ENCODE assay signal across 11 cellular contexts in genomic region chr10:110192552-110192951, GRCh38. TPM values are rescaled to one million over a fixed set of nuclear protein-coding genes. Genes with fewer than 3 reads are reported as not detected.
DNase-seq lines count a peak whose midpoint lies in the region; ATAC-seq and TF ChIP-seq lines count a peak whose summit lies in the region.
"Had no signal": no experiment of that assay in that cellular context is flagged by ENCODE, and none has a peak within 500 bp of the region (broad histone marks: within the 10 kb centered on the region; RNA-seq: fewer than 3 reads in every experiment).

No MANE protein-coding gene starts in this region.

- H3K27me3 ChIP-seq in mammary epithelial cell (ENCODE audit: insufficient read depth, low read length) = peaks cover 2% of the 10 kb centered on the region

- H3K4me1 ChIP-seq in mammary epithelial cell (ENCODE audit: insufficient read depth, low read length) = peaks cover 8% of the 10 kb centered on the region

- 61% methylated on average over 4 of the region's 4 CpGs for WGBS in mammary epithelial cell (ENCODE audit: low coverage, missing lambda C conversion rate)

- peaks cover 2% of the 10 kb centered on the region for H3K9me3 Mint-ChIP-seq in activated CD8-positive, alpha-beta T cell treated with anti-CD3 and anti-CD28 coated beads for 36 hours
- no peaks in the 10 kb centered on the region for H3K9me3 Mint-ChIP-seq in activated CD8-positive, alpha-beta T cell treated with anti-CD3 and anti-CD28 coated beads, Interleukin-2, amount 10 ng/mL, durations not matched to agents 7 days and 5 days (ENCODE audit: insufficient read depth)
- H3K9me3 Mint-ChIP-seq in stimulated activated memory B cell treated with anti-CD40 and anti-IgM and Interleukin-4, amounts not matched to agents 10 μg/mL and 1 μg/mL and 100 μg/mL, for 72 hours = peaks cover 11% of the 10 kb centered on the region

- no peak overlapping the region for H3K27ac ChIP-seq in mammary epithelial cell (ENCODE audit: insufficient read depth, low read depth, low read length)
- no peak overlapping the region for H3K27ac ChIP-seq in coronary artery
- H3K27ac ChIP-seq: skin epidermis had no signal

- DNase-seq in activated CD8-positive, alpha-beta T cell treated with anti-CD3 and anti-CD28 coated beads for 36 hours = peak; percentile 69
- no peak for DNase-seq in activated CD8-positive, alpha-beta T cell treated with anti-CD3 and anti-CD28 coated beads, Interleukin-2, amount 10 ng/mL, durations not matched to agents 7 days and 5 days
- DNase-seq in SW480 (ENCODE audit: low spot score) (peak; percentile 11), mammary epithelial cell (no peak), NCI-H1417 (lab: John Stamatoyannopoulos, UW) (no peak), coronary artery (ENCODE audit: low spot score) (no peak)
- DNase-seq: NCI-H2081 treated with DMSO at 0.1 percent for 48 hours, T-helper 1 cell had no signal

- TF ChIP-seq CTCF in activated CD8-positive, alpha-beta T cell treated with anti-CD3 and anti-CD28 coated beads for 36 hours (IDR thresholded peaks at IDR 0.05) = no peak
- TF ChIP-seq CTCF in mammary epithelial cell (conservative IDR thresholded peaks at IDR 0.05 in 1 of 2, IDR thresholded peaks at IDR 0.05 in 1 of 2; ENCODE audit: extremely low read depth in 1 of 2, insufficient read depth in 1 of 2, low read depth in 1 of 2, low read length in 2 of 2) (no peak), coronary artery (IDR thresholded peaks at IDR 0.05) (no peak)

- H3K4me2 ChIP-seq in mammary epithelial cell (ENCODE audit: insufficient read depth, low read depth, low read length) = no peak overlapping the region

- H4K20me1 ChIP-seq in mammary epithelial cell (ENCODE audit: insufficient read depth, low read length) = no peaks in the 10 kb centered on the region

- in situ Hi-C loops in mammary epithelial cell (cut with MboI; ENCODE audit: low sequenced_read_pairs in 2 of 2) = no loop called here

- no peaks in the 10 kb centered on the region for H3K36me3 Mint-ChIP-seq in activated CD8-positive, alpha-beta T cell treated with anti-CD3 and anti-CD28 coated beads for 36 hours (ENCODE audit: low read depth)
- H3K36me3 Mint-ChIP-seq in activated CD8-positive, alpha-beta T cell treated with anti-CD3 and anti-CD28 coated beads, Interleukin-2, amount 10 ng/mL, durations not matched to agents 7 days and 5 days (ENCODE audit: low read depth) = peaks cover 2% of the 10 kb centered on the region
- H3K36me3 Mint-ChIP-seq in stimulated activated memory B cell treated with anti-CD40 and anti-IgM and Interleukin-4, amounts not matched to agents 10 μg/mL and 1 μg/mL and 100 μg/mL, for 72 hours = peaks cover 6% of the 10 kb centered on the region

- H2AFZ ChIP-seq in mammary epithelial cell (ENCODE audit: low read depth, low read length) = no peak overlapping the region

- H3K79me2 ChIP-seq in mammary epithelial cell (ENCODE audit: insufficient read depth, low read length) = no peaks in the 10 kb centered on the region

- POLR2A ChIA-PET in activated CD8-positive, alpha-beta T cell treated with anti-CD3 and anti-CD28 coated beads for 36 hours (lab: Charles Lee) = no interaction called here
- POLR2A ChIA-PET in activated CD8-positive, alpha-beta T cell treated with anti-CD3 and anti-CD28 coated beads, Interleukin-2, amount 10 ng/mL, durations not matched to agents 7 days and 5 days (lab: Charles Lee) = no interaction called here

- H3K4me3 ChIP-seq in mammary epithelial cell (replicated peaks in 1 of 3; ENCODE audit: insufficient read depth in 1 of 3, low read depth in 2 of 3, low read length in 3 of 3) (no peak overlapping the region), coronary artery (no peak overlapping the region)
- H3K4me3 ChIP-seq: skin epidermis had no signal

- dilution Hi-C loops in mammary epithelial cell (cut with HindIII; ENCODE audit: low sequenced_read_pairs) = no loop called here

- no peak overlapping the region for H3K4me3 Mint-ChIP-seq in activated CD8-positive, alpha-beta T cell treated with anti-CD3 and anti-CD28 coated beads for 36 hours
- no peak overlapping the region for H3K4me3 Mint-ChIP-seq in activated CD8-positive, alpha-beta T cell treated with anti-CD3 and anti-CD28 coated beads, Interleukin-2, amount 10 ng/mL, durations not matched to agents 7 days and 5 days
- H3K4me3 Mint-ChIP-seq in stimulated activated memory B cell treated with anti-CD40 and anti-IgM and Interleukin-4, amounts not matched to agents 10 μg/mL and 1 μg/mL and 100 μg/mL, for 72 hours = no peak overlapping the region

- no peaks in the 10 kb centered on the region for H3K36me3 ChIP-seq in mammary epithelial cell (ENCODE audit: insufficient read depth, low read length)

- H3K9ac ChIP-seq in mammary epithelial cell (ENCODE audit: insufficient read depth, low read length) = no peak overlapping the region

- H3K27ac Mint-ChIP-seq in activated CD8-positive, alpha-beta T cell treated with anti-CD3 and anti-CD28 coated beads for 36 hours = no peak overlapping the region
- no peak overlapping the region for H3K27ac Mint-ChIP-seq in activated CD8-positive, alpha-beta T cell treated with anti-CD3 and anti-CD28 coated beads, Interleukin-2, amount 10 ng/mL, durations not matched to agents 7 days and 5 days
- no peak overlapping the region for H3K27ac Mint-ChIP-seq in stimulated activated memory B cell treated with anti-CD40 and anti-IgM and Interleukin-4, amounts not matched to agents 10 μg/mL and 1 μg/mL and 100 μg/mL, for 72 hours

- peaks cover 37% of the 10 kb centered on the region for H3K27me3 Mint-ChIP-seq in activated CD8-positive, alpha-beta T cell treated with anti-CD3 and anti-CD28 coated beads for 36 hours
- peaks cover 49% of the 10 kb centered on the region for H3K27me3 Mint-ChIP-seq in activated CD8-positive, alpha-beta T cell treated with anti-CD3 and anti-CD28 coated beads, Interleukin-2, amount 10 ng/mL, durations not matched to agents 7 days and 5 days (ENCODE audit: low read depth)
- H3K27me3 Mint-ChIP-seq in stimulated activated memory B cell treated with anti-CD40 and anti-IgM and Interleukin-4, amounts not matched to agents 10 μg/mL and 1 μg/mL and 100 μg/mL, for 72 hours = peaks cover 66% of the 10 kb centered on the region

- no peaks in the 10 kb centered on the region for H3K9me3 ChIP-seq in mammary epithelial cell (replicated peaks; ENCODE audit: insufficient read depth, low read length)

- BruUV-seq in mammary epithelial cell (replicated peaks; lab: Mats Ljungman, UMichigan) = no TSS peak

- CTCF ChIA-PET in activated CD8-positive, alpha-beta T cell treated with anti-CD3 and anti-CD28 coated beads for 36 hours (lab: Charles Lee) = interaction anchor here (1.0 kb wide), 1 partner anchor 308 kb away, joined by 4 read pairs; no protein-coding TSS in a partner anchor
- CTCF ChIA-PET in activated CD8-positive, alpha-beta T cell treated with anti-CD3 and anti-CD28 coated beads, Interleukin-2, amount 10 ng/mL, durations not matched to agents 7 days and 5 days (lab: Charles Lee) = no interaction called here
- CTCF ChIA-PET in mammary epithelial cell (lab: Charles Lee; ENCODE audit: low non-redundant PET) = no interaction called here

- ATAC-seq in activated CD8-positive, alpha-beta T cell treated with anti-CD3 and anti-CD28 coated beads for 36 hours = peak; percentile 88
- ATAC-seq in activated CD8-positive, alpha-beta T cell treated with anti-CD3 and anti-CD28 coated beads, Interleukin-2, amount 10 ng/mL, durations not matched to agents 7 days and 5 days = no peak
- ATAC-seq in HG02884 (IDR thresholded peaks at IDR 0.05; ENCODE audit: unreplicated experiment) = peak; percentile 56
- ATAC-seq in stimulated activated memory B cell treated with anti-CD40 and anti-IgM and Interleukin-4, amounts not matched to agents 10 μg/mL and 1 μg/mL and 100 μg/mL, for 72 hours = peak; percentile 64

- peaks cover 13% of the 10 kb centered on the region for H3K4me1 Mint-ChIP-seq in activated CD8-positive, alpha-beta T cell treated with anti-CD3 and anti-CD28 coated beads for 36 hours (ENCODE audit: low read depth)
- no peaks in the 10 kb centered on the region for H3K4me1 Mint-ChIP-seq in activated CD8-positive, alpha-beta T cell treated with anti-CD3 and anti-CD28 coated beads, Interleukin-2, amount 10 ng/mL, durations not matched to agents 7 days and 5 days (ENCODE audit: low read depth)
- H3K4me1 Mint-ChIP-seq in stimulated activated memory B cell treated with anti-CD40 and anti-IgM and Interleukin-4, amounts not matched to agents 10 μg/mL and 1 μg/mL and 100 μg/mL, for 72 hours = peaks cover 4% of the 10 kb centered on the region

- intact Hi-C loops in activated CD8-positive, alpha-beta T cell treated with anti-CD3 and anti-CD28 coated beads for 36 hours (cut with micrococcal nuclease) = no loop called here
- intact Hi-C loops in mammary epithelial cell (cut with micrococcal nuclease) = no loop called here

RNA-seq across cellular contexts. Expression of gene MXI1, which starts 14.9 kb away (rescaled TPM):
- 10 to 100 TPM; 47.9 to 48.2 TPM for total RNA-seq in activated CD8-positive, alpha-beta T cell treated with anti-CD3 and anti-CD28 coated beads for 36 hours
- total RNA-seq in activated CD8-positive, alpha-beta T cell treated with anti-CD3 and anti-CD28 coated beads, Interleukin-2, amount 10 ng/mL, durations not matched to agents 7 days and 5 days = 10 to 100 TPM; 11.3 to 12.3 TPM
- 10 to 100 TPM; 17.0 to 19.3 TPM for total RNA-seq in mammary epithelial cell
- 10.5 TPM for polyA plus RNA-seq in mammary epithelial cell
- polyA minus RNA-seq in mammary epithelial cell = 10.4 TPM

Comparison
In these comparisons a context has a peak if more than half of its experiments do, and no peak if none do; other contexts are left out.
1. DNase-seq: peak in activated CD8-positive, alpha-beta T cell treated with anti-CD3 and anti-CD28 coated beads for 36 hours (single experiment) and SW480 (single experiment); none in activated CD8-positive, alpha-beta T cell treated with anti-CD3 and anti-CD28 coated beads, Interleukin-2, amount 10 ng/mL, durations not matched to agents 7 days and 5 days (single experiment), mammary epithelial cell (single experiment), NCI-H1417 (0 of 3) and coronary artery (single experiment).